ENCODE assay signal across 24 cellular contexts in the genomic region with DNA sequence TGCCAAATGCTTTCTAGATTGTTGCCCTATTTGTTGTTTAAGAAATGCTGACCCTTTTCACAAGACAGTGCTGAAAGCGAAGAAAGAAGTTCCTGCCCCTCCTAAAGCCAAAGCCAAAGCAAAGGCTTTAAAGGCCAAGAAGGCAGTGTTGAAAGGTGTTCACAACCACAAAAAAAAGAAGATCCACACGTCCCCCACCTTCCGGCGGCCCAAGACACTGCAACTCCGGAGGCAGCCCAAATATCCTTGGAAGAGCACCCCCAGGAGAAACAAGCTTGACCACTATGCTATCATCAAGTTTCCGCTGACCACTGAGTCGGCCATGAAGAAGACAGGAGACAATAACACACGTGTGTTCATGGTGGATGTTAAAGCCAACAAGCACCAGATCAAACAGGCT. TPM values are rescaled to one million over a fixed set of nuclear protein-coding genes. Genes with fewer than 3 reads are reported as not detected.
A peak's percentile ranks its signal among the peaks of the same experiment; 100 is the strongest.
DNase-seq lines count a peak whose midpoint lies in the region; ATAC-seq, FAIRE-seq and TF ChIP-seq lines count a peak whose summit lies in the region.
"Had no signal": no experiment of that assay in that cellular context is flagged by ENCODE, and none has a peak within 500 bp of the region (broad histone marks: within the 10 kb centered on the region; RNA-seq: fewer than 3 reads in every experiment).

No MANE protein-coding gene starts in this region.

- H3K36me3 Mint-ChIP-seq in neural progenitor cell: no peaks in the 10 kb centered on the region
- no peaks in the 10 kb centered on the region for H3K36me3 Mint-ChIP-seq in activated T-helper 17 cell treated with anti-CD3 and anti-CD28 coated beads, Interleukin-2, amount 50 U/mL, for 72 hours (ENCODE audit: low read depth)
- H3K36me3 Mint-ChIP-seq: CD4-positive, CD25-positive, alpha-beta regulatory T cell had no signal

- H3K27me3 ChIP-seq in K562 (ENCODE audit: control insufficient read depth in 2 of 2, insufficient read depth in 2 of 2, low read length in 2 of 2) (peaks cover 0 to 4% of the 10 kb centered on the region in 2 experiments; a peak in 3 of 5 replicates), neural progenitor cell (no peaks in the 10 kb centered on the region)

- H3K36me3 ChIP-seq in K562 (ENCODE audit: control insufficient read depth, insufficient read depth, low read length): no peaks in the 10 kb centered on the region
- no peaks in the 10 kb centered on the region for H3K36me3 ChIP-seq in neural progenitor cell

- H3K4me1 ChIP-seq in K562 (replicated peaks in 1 of 2; ENCODE audit: control insufficient read depth in 2 of 2, insufficient read depth in 2 of 2, low read length in 2 of 2) (no peaks in the 10 kb centered on the region), neural progenitor cell (no peaks in the 10 kb centered on the region)

- 0 out of 2 replicates have a peak, but pooled peaks have one; percentile 7 for TF ChIP-seq CTCF in C4-2B (conservative IDR thresholded peaks at IDR 0.05)
- 0 out of 2 replicates have a peak, but pooled peaks have one; percentile 5 for TF ChIP-seq CTCF in LNCaP clone FGC (IDR thresholded peaks at IDR 0.05; ENCODE audit: control insufficient read depth, extremely low read depth, insufficient read depth)
- peak; percentile 44 to 52 (median 51) for TF ChIP-seq CTCF in K562 (IDR thresholded peaks at IDR 0.05 in 2 of 3, conservative IDR thresholded peaks at IDR 0.05 in 1 of 3; ENCODE audit: insufficient read depth in 2 of 3, low read depth in 1 of 3, low read length in 3 of 3)
- TF ChIP-seq CTCF in neural progenitor cell (IDR thresholded peaks at IDR 0.05): peak; percentile 43

- H3K27ac Mint-ChIP-seq in neural progenitor cell: no peak overlapping the region
- H3K27ac Mint-ChIP-seq in activated T-helper 17 cell treated with anti-CD3 and anti-CD28 coated beads, Interleukin-2, amount 50 U/mL, for 72 hours: no peak overlapping the region
- H3K27ac Mint-ChIP-seq: CD4-positive, CD25-positive, alpha-beta regulatory T cell had no signal

- no peaks in the 10 kb centered on the region for H3K79me2 ChIP-seq in K562 (ENCODE audit: control insufficient read depth, insufficient read depth, low read length)
- H3K79me2 ChIP-seq in neural progenitor cell (ENCODE audit: low read depth): no peaks in the 10 kb centered on the region

- FAIRE-seq in K562 (lab: Jason Lieb, UNC): peak; percentile 11
- FAIRE-seq: D721Med, GM12878, GM19239, H54, HepG2 had no signal

- no peak for DNase-seq in LNCaP clone FGC (ENCODE audit: low read depth)
- peak in 1 of 4 experiments; percentile 43 for DNase-seq in K562 (ENCODE audit: extremely low read depth in 1 of 4, low spot score in 3 of 4)
- DNase-seq in neural progenitor cell (ENCODE audit: low spot score): peak; percentile 44
- no peak for DNase-seq in NCI-H2171 (lab: John Stamatoyannopoulos, UW)
- DNase-seq in hypothalamus (lab: John Stamatoyannopoulos, UW): no peak
- DNase-seq: CD4-positive, CD25-positive, alpha-beta regulatory T cell; Kasumi-1; NCI-H1105 treated with DMSO at 0.1 percent for 48 hours; NCI-H146; NCI-H1930; NCI-H2107; NCI-H446; NCI-H526; NCI-H82; SHP77 had no signal

- TF ChIP-seq EP300 in K562 (IDR thresholded peaks at IDR 0.05; ENCODE audit: low read length): no peak

- H3K4me3 ChIP-seq in LNCaP clone FGC (ENCODE audit: low read depth, low read length): no peak overlapping the region
- H3K4me3 ChIP-seq in K562: no peak overlapping the region
- no peak overlapping the region for H3K4me3 ChIP-seq in neural progenitor cell
- H3K4me3 ChIP-seq: GM12878, SK-N-MC had no signal

- intact Hi-C loops in K562 (cut with micrococcal nuclease): loop anchor here (10.0 kb wide), 1 partner anchor 203 kb away; no protein-coding TSS in a partner anchor

- H3K9me3 Mint-ChIP-seq in neural progenitor cell: peaks cover 8% of the 10 kb centered on the region
- H3K9me3 Mint-ChIP-seq in activated T-helper 17 cell treated with anti-CD3 and anti-CD28 coated beads, Interleukin-2, amount 50 U/mL, for 72 hours: no peaks in the 10 kb centered on the region

- no peak overlapping the region for H3K9ac ChIP-seq in K562 (ENCODE audit: insufficient read depth in 1 of 2, low read depth in 2 of 2, low read length in 2 of 2)
- no peak overlapping the region for H3K9ac ChIP-seq in neural progenitor cell

- peak; percentile 53; the same call in 1 of the 3 replicates for ATAC-seq in K562
- ATAC-seq in activated T-helper 17 cell treated with anti-CD3 and anti-CD28 coated beads, Interleukin-2, amount 50 U/mL, for 72 hours (replicated peaks): no peak
- ATAC-seq: GM12878, HepG2 had no signal

- in situ Hi-C loops in K562 (cut with MboI): no loop called here

- H2AFZ ChIP-seq in K562 (ENCODE audit: low read depth, low read length): no peak overlapping the region
- H2AFZ ChIP-seq in neural progenitor cell (replicated peaks): no peak overlapping the region

- no peaks in the 10 kb centered on the region for H4K20me1 ChIP-seq in K562 (replicated peaks; ENCODE audit: control insufficient read depth, insufficient read depth, low read length)
- H4K20me1 ChIP-seq in neural progenitor cell (ENCODE audit: low read depth): no peaks in the 10 kb centered on the region

- H3K4me1 Mint-ChIP-seq in neural progenitor cell: peaks cover 7% of the 10 kb centered on the region
- no peaks in the 10 kb centered on the region for H3K4me1 Mint-ChIP-seq in activated T-helper 17 cell treated with anti-CD3 and anti-CD28 coated beads, Interleukin-2, amount 50 U/mL, for 72 hours
- H3K4me1 Mint-ChIP-seq: CD4-positive, CD25-positive, alpha-beta regulatory T cell had no signal

- H3K4me2 ChIP-seq in K562 (ENCODE audit: insufficient read depth, low read length) (no peak overlapping the region), neural progenitor cell (no peak overlapping the region)

- no peaks in the 10 kb centered on the region for H3K9me1 ChIP-seq in K562 (ENCODE audit: control insufficient read depth, insufficient read depth, low read length)

- H3K9me3 ChIP-seq in K562 (replicated peaks; ENCODE audit: control insufficient read depth, insufficient read depth, low read depth, low read length) (no peaks in the 10 kb centered on the region), neural progenitor cell (ENCODE audit: low read depth) (no peaks in the 10 kb centered on the region)

- POLR2A ChIA-PET in K562 (lab: Yijun Ruan, JAX): interaction anchor here (0.9 kb wide), 1 partner anchor 25 kb away, joined by 4 read pairs; no protein-coding TSS in a partner anchor

- CTCF ChIA-PET in K562 (lab: Yijun Ruan, JAX; ENCODE audit: low intra/inter-chr PET ratio): no interaction called here

- no TSS peak for BruUV-seq in K562 (replicated peaks; lab: Mats Ljungman, UMichigan)

- peak overlapping the region; percentile 33 for H3K4me3 Mint-ChIP-seq in neural progenitor cell
- H3K4me3 Mint-ChIP-seq in activated T-helper 17 cell treated with anti-CD3 and anti-CD28 coated beads, Interleukin-2, amount 50 U/mL, for 72 hours: no peak overlapping the region
- H3K4me3 Mint-ChIP-seq: CD4-positive, CD25-positive, alpha-beta regulatory T cell had no signal

- H3K27me3 Mint-ChIP-seq in neural progenitor cell (ENCODE audit: insufficient read depth, low read depth): peaks cover 6% of the 10 kb centered on the region
- peaks cover 13% of the 10 kb centered on the region for H3K27me3 Mint-ChIP-seq in activated T-helper 17 cell treated with anti-CD3 and anti-CD28 coated beads, Interleukin-2, amount 50 U/mL, for 72 hours

- no peaks in the 10 kb centered on the region for H3F3A ChIP-seq in neural progenitor cell (ENCODE audit: low read depth)

- peak in 1 of 2 experiments; percentile 49; a peak in 2 of 4 replicates for TF ChIP-seq RAD21 in K562 (CRISPR knock-in tag; conservative IDR thresholded peaks at IDR 0.05 in 1 of 2, IDR thresholded peaks at IDR 0.05 in 1 of 2)

- 6% methylated on average over 8 of the region's 8 CpGs for WGBS in K562 (ENCODE audit: insufficient coverage, low coverage, missing lambda C conversion rate)

- H3K27ac ChIP-seq in C4-2B (no peak overlapping the region), K562 (ENCODE audit: extremely low read depth, low read depth, low read length) (no peak overlapping the region), neural progenitor cell (no peak overlapping the region)
- H3K27ac ChIP-seq: RWPE1, SK-N-MC had no signal

- TF ChIP-seq POLR2A in K562 (conservative IDR thresholded peaks at IDR 0.05): no peak

TF ChIP-seq in K562, 482 proteins besides CTCF, POLR2A, EP300 and RAD21:
- no peak for TF ChIP-seq ESRRB (CRISPR knock-in tag; IDR thresholded peaks at IDR 0.05; ENCODE audit: borderline replicate concordance)
- 0 out of 2 replicates have a peak, but pooled peaks have one; percentile 9 for TF ChIP-seq ZNF384 (IDR thresholded peaks at IDR 0.05; ENCODE audit: low read depth, low read length)

RNA-seq across cellular contexts. Expression of gene PSMG1, which starts 55.7 kb away (rescaled TPM):
- total RNA-seq in K562 (2011; cell fraction: chromatin; rRNA removed; ENCODE audit: low replicate concordance): 31.2 and 55.3 TPM in 2 replicates
- total RNA-seq in K562 (2011; cell fraction: nucleolus; rRNA removed): 26.8 and 29.9 TPM in 2 replicates
- total RNA-seq in K562 (2011; cell fraction: nucleoplasm; rRNA removed): 37.0 and 42.7 TPM in 2 replicates
- total RNA-seq in K562 (2014; rRNA removed) (255 and 285 TPM in 2 replicates), K562 (2014; rRNA removed; fragmentation: Illumina TruSeq; extraction: Trizol) (328 and 358 TPM in 2 replicates), K562 (2015; rRNA removed; fragmentation: Illumina TruSeq; extraction: Trizol) (335 and 358 TPM in 2 replicates), K562 (2021) (234 and 247 TPM in 2 replicates), neural progenitor cell (ENCODE audit: low replicate concordance) (37.5 and 42.9 TPM in 2 replicates)
- polyA plus RNA-seq in K562 (2011; rRNA removed) (192 and 328 TPM in 2 replicates), K562 (2014; fragmentation: Illumina TruSeq; extraction: Trizol) (380 and 427 TPM in 2 replicates), K562 (2014; fragmentation: Nextera tagmentation; extraction: Ambion mirVana) (10 to 100 TPM; 54.5 to 88.1 TPM), K562 (2014; rRNA removed) (362 and 383 TPM in 2 replicates)
- 123 and 150 TPM in 2 replicates for polyA plus RNA-seq in K562 (2011; cell fraction: cytosol; rRNA removed)
- polyA plus RNA-seq in K562 (2011; cell fraction: nucleus; rRNA removed): 65.8 and 83.7 TPM in 2 replicates
- polyA plus RNA-seq in K562 (2012): 199 and 249 TPM in 2 replicates
- 112 and 114 TPM in 2 replicates for polyA minus RNA-seq in K562 (2011; rRNA and poly(A)+ RNA removed)
- polyA minus RNA-seq in K562 (2011; cell fraction: cytosol; rRNA and poly(A)+ RNA removed): 43.6 and 73.7 TPM in 2 replicates
- polyA minus RNA-seq in K562 (2011; cell fraction: nucleus; rRNA and poly(A)+ RNA removed): 22.2 and 30.8 TPM in 2 replicates
- 100 to 1,000 TPM in 1 of 2 donors, 10 to 100 TPM in 1; 46.8 to 107 TPM for total RNA-seq in activated T-helper 17 cell treated with anti-CD3 and anti-CD28 coated beads, Interleukin-2, amount 50 U/mL, for 72 hours
